20 cellular contexts compared by ENCODE assay signal in the genomic region with DNA sequence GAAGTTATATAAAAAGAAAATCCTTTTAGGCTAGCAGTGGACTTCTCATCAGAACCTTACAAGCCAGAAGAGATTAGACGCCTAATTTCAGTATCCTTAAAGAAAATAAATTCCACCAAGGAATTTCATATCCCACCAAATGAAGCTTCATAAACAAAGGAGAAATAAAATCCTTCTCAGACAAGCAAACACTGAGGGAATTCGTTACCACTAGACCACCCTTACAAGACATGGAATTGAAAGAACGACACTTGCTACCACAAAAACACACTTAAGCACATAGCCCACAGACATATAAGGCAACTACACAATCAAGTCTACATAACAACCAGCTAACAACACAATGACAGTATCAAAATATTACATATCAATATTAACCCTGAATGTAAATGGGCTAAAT.
DNase-seq lines count a peak whose midpoint lies in the region; ATAC-seq, FAIRE-seq and TF ChIP-seq lines count a peak whose summit lies in the region.
"Had no signal": no experiment of that assay in that cellular context is flagged by ENCODE, and none has a peak within 500 bp of the region (broad histone marks: within the 10 kb centered on the region; RNA-seq: fewer than 3 reads in every experiment).

No MANE protein-coding gene starts in this region.

- no peak for TF ChIP-seq RAD21 in HepG2 (CRISPR knock-in tag; IDR thresholded peaks at IDR 0.05)

- TF ChIP-seq EP300 in HepG2 (IDR thresholded peaks at IDR 0.05; ENCODE audit: low read depth in 2 of 2, low read length in 2 of 2) (no peak), HepG2 (CRISPR knock-in tag; IDR thresholded peaks at IDR 0.05; ENCODE audit: borderline replicate concordance) (no peak)

- ATAC-seq in HepG2 (no peak), right lobe of liver (no peak), HG03045 (IDR thresholded peaks at IDR 0.05; ENCODE audit: unreplicated experiment) (no peak)
- ATAC-seq: A549; CD8-positive, alpha-beta T cell had no signal

- H3K27me3 ChIP-seq in HepG2 (ENCODE audit: control insufficient read depth in 1 of 2, insufficient read depth in 2 of 2, low read length in 2 of 2) (no peaks in the 10 kb centered on the region), right lobe of liver (no peaks in the 10 kb centered on the region)
- H3K27me3 ChIP-seq: BLaER1 treated with 17β-estradiol and CSF1 and Interleukin-3, amounts not matched to agents 10 nM and 100 nM had no signal

- no peak for TF ChIP-seq CTCF in HepG2 (CRISPR knock-in tag; IDR thresholded peaks at IDR 0.05)
- TF ChIP-seq CTCF in right lobe of liver (IDR thresholded peaks at IDR 0.05) = no peak

- BruUV-seq in HepG2 (replicated peaks; lab: Mats Ljungman, UMichigan) = no TSS peak

- in situ Hi-C loops in HepG2 (cut with HindIII; ENCODE audit: extremely low pct_ligation_motif_present, low pct_unique_long_range_greater_than_20kb) = no loop called here

- no peak for TF ChIP-seq POLR2A in HepG2 (IDR thresholded peaks at IDR 0.05; ENCODE audit: insufficient read depth in 1 of 2, low read depth in 2 of 2, low read length in 2 of 2)
- no peak for TF ChIP-seq POLR2A in right lobe of liver (IDR thresholded peaks at IDR 0.05)

- CTCF ChIA-PET in HepG2 (lab: Yijun Ruan, JAX; ENCODE audit: low intra/inter-chr PET ratio, low total read pairs) = no interaction called here

- H3K79me2 ChIP-seq in HepG2 (ENCODE audit: insufficient read depth, low read length) = no peaks in the 10 kb centered on the region

- intact Hi-C loops in HepG2 (cut with micrococcal nuclease; ENCODE audit: unreplicated experiment) (no loop called here), right lobe of liver (cut with DNase I) (no loop called here)

- peak; percentile 18 for DNase-seq in DMS 273 (lab: John Stamatoyannopoulos, UW; ENCODE audit: unreplicated experiment)
- DNase-seq in DMS 273 treated with DMSO at 0.1 percent for 48 hours (lab: John Stamatoyannopoulos, UW) = no peak
- no peak for DNase-seq in HepG2 (ENCODE audit: low spot score)
- DNase-seq in right lobe of liver = no peak
- DNase-seq: AML-193; Caco-2; Calu3; CD4-positive, alpha-beta T cell; CD8-positive, alpha-beta T cell; DMS79 treated with DMSO at 0.1 percent for 48 hours; GF-D8 had no signal

- 30% methylated on average over 3 of the region's 3 CpGs for WGBS in HepG2 (ENCODE audit: low lambda C conversion rate)
- 81% methylated on average over 3 of the region's 3 CpGs for WGBS in right lobe of liver (ENCODE audit: insufficient coverage, low coverage, low lambda C conversion rate, missing lambda C conversion rate)

- POLR2A ChIA-PET in HepG2 (lab: Yijun Ruan, JAX) = no interaction called here

- H2AFZ ChIP-seq in HepG2 (ENCODE audit: low read length) = no peak overlapping the region

- H4K20me1 ChIP-seq in HepG2 (ENCODE audit: insufficient read depth, low read length) = no peaks in the 10 kb centered on the region
- H4K20me1 ChIP-seq: BLaER1 treated with 17β-estradiol and CSF1 and Interleukin-3, amounts not matched to agents 10 nM and 100 nM had no signal

- H3K9ac ChIP-seq in HepG2 (ENCODE audit: insufficient read depth, low read depth, low read length) = no peak overlapping the region
- H3K9ac ChIP-seq: BLaER1 treated with 17β-estradiol and CSF1 and Interleukin-3, amounts not matched to agents 10 nM and 100 nM had no signal

- H3K4me3 ChIP-seq in HepG2 (replicated peaks in 1 of 3; ENCODE audit: insufficient read depth in 1 of 3, low read depth in 2 of 3, low read length in 3 of 3) (no peak overlapping the region), right lobe of liver (no peak overlapping the region)
- H3K4me3 ChIP-seq: A549; BLaER1 treated with 17β-estradiol and CSF1 and Interleukin-3, amounts not matched to agents 10 nM and 100 nM had no signal

- H3K36me3 ChIP-seq in HepG2 (replicated peaks in 1 of 2; ENCODE audit: control insufficient read depth in 1 of 2, insufficient read depth in 2 of 2, low read length in 2 of 2) = no peaks in the 10 kb centered on the region
- H3K36me3 ChIP-seq in right lobe of liver = no peaks in the 10 kb centered on the region
- H3K36me3 ChIP-seq: BLaER1 treated with 17β-estradiol and CSF1 and Interleukin-3, amounts not matched to agents 10 nM and 100 nM had no signal

- H3K9me3 ChIP-seq in HepG2 (ENCODE audit: low read length) (peaks cover 12% of the 10 kb centered on the region), right lobe of liver (peaks cover 0 to 7% (median 0%) of the 10 kb centered on the region in 4 donors)
- H3K9me3 ChIP-seq: A549 had no signal

- no peak for FAIRE-seq in HepG2 (lab: Jason Lieb, UNC)
- FAIRE-seq: A549, D721Med, G401.6, GM12891, GM19239 had no signal

- H3K4me1 ChIP-seq in HepG2 (ENCODE audit: insufficient read depth, low read length) (no peaks in the 10 kb centered on the region), right lobe of liver (no peaks in the 10 kb centered on the region)
- H3K4me1 ChIP-seq: A549, Caco-2 had no signal

- no peak overlapping the region for H3K4me2 ChIP-seq in HepG2 (ENCODE audit: low read depth, low read length)
- H3K4me2 ChIP-seq: A549; BLaER1 treated with 17β-estradiol and CSF1 and Interleukin-3, amounts not matched to agents 10 nM and 100 nM had no signal

- H3K27ac ChIP-seq in HepG2 (ENCODE audit: extremely low read length, insufficient read depth, low read length) (no peak overlapping the region), right lobe of liver (no peak overlapping the region)
- H3K27ac ChIP-seq: 22Rv1; A549; BLaER1 treated with 17β-estradiol and CSF1 and Interleukin-3, amounts not matched to agents 10 nM and 100 nM; C4-2B had no signal

TF ChIP-seq in HepG2, 621 proteins besides CTCF, POLR2A, EP300 and RAD21:
- TF ChIP-seq ZBTB7A (CRISPR knock-in tag; IDR thresholded peaks at IDR 0.05) (no peak), ZNF337 (CRISPR knock-in tag; IDR thresholded peaks at IDR 0.05; ENCODE audit: borderline replicate concordance, low read depth) (peak; percentile 98; the same call in 1 of the 2 replicates)
TF ChIP-seq in HepG2: peak in this region for 1.
